Comparison of ENCODE assay signal across 9 cellular contexts in the genomic region with DNA sequence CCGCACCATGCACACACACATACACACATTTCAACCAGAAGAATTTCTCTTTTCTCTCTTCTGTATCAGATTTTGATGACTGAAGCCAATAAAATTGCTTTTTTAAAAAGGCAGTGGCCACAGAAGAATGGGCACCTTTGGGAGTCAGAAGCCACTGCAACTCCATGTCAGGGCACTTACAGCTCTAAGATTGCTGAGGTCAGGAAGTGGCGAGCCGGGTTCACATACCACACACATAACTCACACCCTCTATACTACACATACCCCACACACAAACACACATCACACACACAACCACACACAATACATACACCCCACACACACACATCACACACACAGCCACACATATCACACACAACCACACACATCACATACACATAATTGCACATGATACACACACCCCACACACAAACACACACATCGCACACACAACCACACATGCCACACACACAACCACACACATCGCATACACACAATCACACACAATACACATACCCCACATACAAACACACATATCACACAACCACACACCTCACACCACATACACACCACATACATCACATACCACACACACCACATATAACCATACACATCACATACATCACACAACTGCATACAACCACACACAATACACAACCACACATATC. TPM values are rescaled to one million over a fixed set of nuclear protein-coding genes. Genes with fewer than 3 reads are reported as not detected.
A peak's percentile ranks its signal among the peaks of the same experiment; 100 is the strongest.
DNase-seq lines count a peak whose midpoint lies in the region; ATAC-seq and TF ChIP-seq lines count a peak whose summit lies in the region.
"Had no signal": no experiment of that assay in that cellular context is flagged by ENCODE, and none has a peak within 500 bp of the region (broad histone marks: within the 10 kb centered on the region; RNA-seq: fewer than 3 reads in every experiment).

No MANE protein-coding gene starts in this region.

- H3K27me3 Mint-ChIP-seq in activated CD4-positive, alpha-beta memory T cell treated with anti-CD3 and anti-CD28 coated beads for 36 hours: no peaks in the 10 kb centered on the region

- H3K9me3 Mint-ChIP-seq in activated CD4-positive, alpha-beta memory T cell treated with anti-CD3 and anti-CD28 coated beads for 36 hours: no peaks in the 10 kb centered on the region
- H3K9me3 Mint-ChIP-seq: H9 had no signal

- peak; percentile 46 for ATAC-seq in HCT116
- ATAC-seq in GM21390 (IDR thresholded peaks at IDR 0.05; ENCODE audit: unreplicated experiment): no peak

- CTCF ChIA-PET in HCT116 (lab: Charles Lee): no interaction called here
- CTCF ChIA-PET in activated CD4-positive, alpha-beta memory T cell treated with anti-CD3 and anti-CD28 coated beads for 36 hours (lab: Charles Lee): no interaction called here

- DNase-seq in AG08395 (ENCODE audit: low spot score): peak; percentile 76
- DNase-seq in HCT116 (ENCODE audit: low read depth, low spot score): peak; percentile 56
- peak; percentile 14 for DNase-seq in activated CD4-positive, alpha-beta memory T cell treated with anti-CD3 and anti-CD28 coated beads for 36 hours
- DNase-seq in kidney glomerular epithelial cell (lab: John Stamatoyannopoulos, UW): peak; percentile 89
- DNase-seq in DMS153 treated with DMSO at 0.1 percent for 48 hours (lab: John Stamatoyannopoulos, UW; ENCODE audit: unreplicated experiment): no peak
- DNase-seq in right atrium auricular region (ENCODE audit: low spot score): no peak
- no peak for DNase-seq in MM.1S
- DNase-seq: H9 had no signal

- no peak for TF ChIP-seq POLR2A in HCT116 (IDR thresholded peaks at IDR 0.05; ENCODE audit: borderline replicate concordance, extremely low read depth, insufficient read depth, insufficient read length)

- no peak overlapping the region for H3K4me3 Mint-ChIP-seq in activated CD4-positive, alpha-beta memory T cell treated with anti-CD3 and anti-CD28 coated beads for 36 hours
- H3K4me3 Mint-ChIP-seq: H9 had no signal

- BruUV-seq in HCT116 (replicated peaks; lab: Mats Ljungman, UMichigan): no TSS peak

- H3K9me2 ChIP-seq in HCT116 (ENCODE audit: insufficient read depth) (no peaks in the 10 kb centered on the region), MM.1S (replicated peaks; ENCODE audit: insufficient read depth, low read length) (no peaks in the 10 kb centered on the region)

- TF ChIP-seq RAD21 in HCT116 (IDR thresholded peaks at IDR 0.05; ENCODE audit: low read depth): no peak

- H3K4me1 ChIP-seq in HCT116 (ENCODE audit: control insufficient read depth in 1 of 2, insufficient read depth in 2 of 2, low read length in 2 of 2): peaks cover 29 to 45% of the 10 kb centered on the region in 2 experiments
- H3K4me1 ChIP-seq in right atrium auricular region: peaks cover 0 to 7% of the 10 kb centered on the region in 2 donors
- H3K4me1 ChIP-seq in MM.1S (ENCODE audit: low read length): no peaks in the 10 kb centered on the region

- intact Hi-C loops in HCT116 (cut with micrococcal nuclease): no loop called here
- intact Hi-C loops in activated CD4-positive, alpha-beta memory T cell treated with anti-CD3 and anti-CD28 coated beads for 36 hours (cut with micrococcal nuclease): no loop called here

- H3K27ac Mint-ChIP-seq in activated CD4-positive, alpha-beta memory T cell treated with anti-CD3 and anti-CD28 coated beads for 36 hours: no peak overlapping the region
- H3K27ac Mint-ChIP-seq: H9 had no signal

- RAD21 ChIA-PET in HCT116 (lab: Charles Lee; ENCODE audit: low non-redundant PET in 1 of 2, low total read pairs in 2 of 2, uncharacterized antibody in 2 of 2, unreplicated experiment in 2 of 2): no interaction called here

- no peaks in the 10 kb centered on the region for H3K36me3 ChIP-seq in HCT116 (ENCODE audit: control insufficient read depth in 1 of 2, insufficient read depth in 2 of 2, low read length in 2 of 2)
- no peaks in the 10 kb centered on the region for H3K36me3 ChIP-seq in right atrium auricular region
- no peaks in the 10 kb centered on the region for H3K36me3 ChIP-seq in MM.1S (replicated peaks; ENCODE audit: insufficient read depth, low read length)

- peak overlapping the region; percentile 54 for H3K9ac ChIP-seq in HCT116 (ENCODE audit: low read length)
- H3K9ac ChIP-seq in MM.1S (ENCODE audit: low read length): no peak overlapping the region

- H2AFZ ChIP-seq in HCT116 (ENCODE audit: low read depth, low read length, poor library complexity, severe bottlenecking) (peak overlapping the region; percentile 79), MM.1S (ENCODE audit: low read length) (no peak overlapping the region)

- H3K4me3 ChIP-seq in HCT116 (replicated peaks in 1 of 2; ENCODE audit: low read depth in 1 of 2, low read length in 2 of 2) (no peak overlapping the region; a peak in 1 of 4 replicates), right atrium auricular region (no peak overlapping the region), MM.1S (ENCODE audit: low read length) (no peak overlapping the region)

- H4K20me1 ChIP-seq in HCT116 (ENCODE audit: insufficient read depth) (no peaks in the 10 kb centered on the region), MM.1S (ENCODE audit: insufficient read depth, low read length) (no peaks in the 10 kb centered on the region)

- H3K36me3 Mint-ChIP-seq in activated CD4-positive, alpha-beta memory T cell treated with anti-CD3 and anti-CD28 coated beads for 36 hours: no peaks in the 10 kb centered on the region

- H3K27me3 ChIP-seq in HCT116 (ENCODE audit: insufficient read depth, low read length) (no peaks in the 10 kb centered on the region), right atrium auricular region (no peaks in the 10 kb centered on the region), MM.1S (replicated peaks; ENCODE audit: insufficient read depth, low read length) (no peaks in the 10 kb centered on the region)

- no peaks in the 10 kb centered on the region for H3K4me1 Mint-ChIP-seq in activated CD4-positive, alpha-beta memory T cell treated with anti-CD3 and anti-CD28 coated beads for 36 hours (ENCODE audit: low read depth)
- H3K4me1 Mint-ChIP-seq: H9 had no signal

- no peaks in the 10 kb centered on the region for H3F3A ChIP-seq in MM.1S (ENCODE audit: insufficient read depth, low read length)

- H3K79me2 ChIP-seq in HCT116 (ENCODE audit: insufficient read depth, low read length): no peaks in the 10 kb centered on the region
- no peaks in the 10 kb centered on the region for H3K79me2 ChIP-seq in MM.1S (ENCODE audit: low read length)

- TF ChIP-seq CTCF in HCT116 (IDR thresholded peaks at IDR 0.05 in 2 of 3, conservative IDR thresholded peaks at IDR 0.05 in 1 of 3; ENCODE audit: borderline replicate concordance in 1 of 3, insufficient read depth in 1 of 3, low read depth in 2 of 3, low read length in 2 of 3) (no peak), right atrium auricular region (IDR thresholded peaks at IDR 0.05) (no peak), MM.1S (IDR thresholded peaks at IDR 0.05; ENCODE audit: low read length) (no peak)

- H3K27ac ChIP-seq in HCT116 (ENCODE audit: low read depth, low read length) (peak overlapping the region; percentile 65), right atrium auricular region (no peak overlapping the region), MM.1S (ENCODE audit: low read length) (no peak overlapping the region)

- H3K9me3 ChIP-seq in HCT116 (ENCODE audit: control insufficient read depth in 1 of 2, insufficient read depth in 1 of 2, low read depth in 1 of 2, low read length in 2 of 2): peaks cover 0 to 4% of the 10 kb centered on the region in 2 experiments; a peak in 1 of 4 replicates
- no peaks in the 10 kb centered on the region for H3K9me3 ChIP-seq in right atrium auricular region
- no peaks in the 10 kb centered on the region for H3K9me3 ChIP-seq in MM.1S (replicated peaks; ENCODE audit: insufficient read depth, low read length)

- peak overlapping the region; percentile 56 for H3K4me2 ChIP-seq in HCT116 (ENCODE audit: low read length)
- H3K4me2 ChIP-seq in MM.1S (ENCODE audit: low read depth, low read length): no peak overlapping the region

- POLR2A ChIA-PET in HCT116 (lab: Charles Lee): interaction anchor here (0.9 kb wide), 1 partner anchor 12 kb away, joined by 3 read pairs; no protein-coding TSS in a partner anchor
- POLR2A ChIA-PET in activated CD4-positive, alpha-beta memory T cell treated with anti-CD3 and anti-CD28 coated beads for 36 hours (lab: Charles Lee): no interaction called here

TF ChIP-seq in HCT116, 20 proteins besides CTCF, POLR2A, EP300 and RAD21:
- TF ChIP-seq SP1 (IDR thresholded peaks at IDR 0.05; ENCODE audit: low read depth): 0 out of 2 replicates have a peak, but pooled peaks have one; percentile 13
- no peak for TF ChIP-seq ELF1 (IDR thresholded peaks at IDR 0.05; ENCODE audit: borderline replicate concordance, low read depth)
- no peak for TF ChIP-seq ZNF274 (IDR thresholded peaks at IDR 0.05; ENCODE audit: low read depth, low read length)
TF ChIP-seq in HCT116: peak in this region for 1.

RNA-seq across cellular contexts. Expression of gene GPRIN2, which starts 31.2 kb away (rescaled TPM):
- total RNA-seq in HCT116 (2021; ENCODE audit: unreplicated experiment): 1.7 TPM
- 1.0 TPM in 2 replicates for polyA plus RNA-seq in HCT116 (2012)
- not detected for total RNA-seq in activated CD4-positive, alpha-beta memory T cell treated with anti-CD3 and anti-CD28 coated beads for 36 hours
- under 1 TPM; 0.26 to 0.67 TPM for total RNA-seq in right atrium auricular region

RNA-seq across cellular contexts. Expression of gene SYT15, which starts 53.6 kb away (rescaled TPM):
- total RNA-seq in HCT116 (2021; ENCODE audit: unreplicated experiment) (1.6 TPM), right atrium auricular region (1 to 10 TPM; 1.5 to 2.7 TPM)
- polyA plus RNA-seq in HCT116 (2012): 0.35 and 0.51 TPM in 2 replicates
- under 1 TPM; 0.51 to 0.71 TPM for total RNA-seq in activated CD4-positive, alpha-beta memory T cell treated with anti-CD3 and anti-CD28 coated beads for 36 hours

RNA-seq across cellular contexts. Expression of gene NPY4R, which starts 59.5 kb away (rescaled TPM):
- total RNA-seq in HCT116 (2021; ENCODE audit: unreplicated experiment) (not detected), right atrium auricular region (not detected)
- 0.04 TPM in 1 of 2 replicates, not detected in the other for polyA plus RNA-seq in HCT116 (2012)
- not detected for total RNA-seq in activated CD4-positive, alpha-beta memory T cell treated with anti-CD3 and anti-CD28 coated beads for 36 hours
- total RNA-seq: H9 had no signal

Comparison
In these comparisons a context has a peak if more than half of its experiments do, and no peak if none do; other contexts are left out.
1. DNase-seq: peak in AG08395 (single experiment), HCT116 (single experiment), activated CD4-positive, alpha-beta memory T cell treated with anti-CD3 and anti-CD28 coated beads for 36 hours (single experiment) and kidney glomerular epithelial cell (single experiment); none in DMS153 treated with DMSO at 0.1 percent for 48 hours (single experiment), right atrium auricular region (single experiment) and MM.1S (single experiment).